12 cellular contexts compared by ENCODE assay signal in the genomic region with DNA sequence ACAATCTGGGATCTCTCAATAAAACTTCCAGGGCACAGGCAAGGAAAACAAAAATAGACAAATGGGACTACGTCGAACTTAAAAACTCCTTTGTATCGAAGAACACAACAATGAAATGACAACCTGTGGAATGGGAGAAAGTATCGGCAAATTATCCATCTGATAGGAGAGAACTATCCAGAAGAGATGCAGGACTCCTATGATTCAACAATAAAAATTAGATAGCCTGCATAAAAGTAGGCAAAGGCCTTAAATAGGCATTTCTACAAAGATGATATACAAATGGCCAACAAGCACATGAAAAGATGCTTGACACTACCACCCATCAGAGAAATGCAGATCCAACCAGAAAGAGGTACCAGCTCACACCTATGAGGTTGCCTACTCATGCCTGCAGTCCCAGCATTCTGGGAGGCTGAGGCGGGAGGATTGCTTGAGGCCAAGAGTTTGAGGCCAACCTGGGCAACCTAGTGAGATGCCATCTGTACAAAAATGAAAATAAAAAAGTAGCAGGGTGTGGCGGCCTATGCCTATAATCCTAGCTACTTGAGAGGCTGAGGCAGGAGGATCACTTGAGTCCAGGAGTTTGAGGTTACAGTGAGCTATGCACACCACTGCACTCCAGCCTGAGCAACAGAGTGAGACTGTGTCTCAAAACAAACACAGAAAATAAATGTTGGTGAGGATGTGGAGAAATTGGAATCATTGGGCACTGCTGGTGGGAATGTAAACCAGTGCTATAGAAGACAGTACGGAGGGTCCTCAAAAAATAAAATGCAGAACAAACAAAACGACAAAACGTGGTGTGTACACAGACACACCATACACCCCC. TPM values are rescaled to one million over a fixed set of nuclear protein-coding genes. Genes with fewer than 3 reads are reported as not detected.
A peak's percentile ranks its signal among the peaks of the same experiment; 100 is the strongest.
DNase-seq lines count a peak whose midpoint lies in the region; ATAC-seq and TF ChIP-seq lines count a peak whose summit lies in the region.
"Had no signal": no experiment of that assay in that cellular context is flagged by ENCODE, and none has a peak within 500 bp of the region (broad histone marks: within the 10 kb centered on the region; RNA-seq: fewer than 3 reads in every experiment).

No MANE protein-coding gene starts in this region.

- H3K79me2 ChIP-seq in hepatocyte = peaks cover 20% of the 10 kb centered on the region

- no peaks in the 10 kb centered on the region for H3K9me2 ChIP-seq in hepatocyte (replicated peaks; ENCODE audit: insufficient read depth)

- no peak overlapping the region for H3K9ac ChIP-seq in stomach smooth muscle (ENCODE audit: low read length in 2 of 2)

- intact Hi-C loops in activated CD4-positive, alpha-beta memory T cell treated with anti-CD3 and anti-CD28 coated beads for 36 hours (cut with micrococcal nuclease) = no loop called here

- ATAC-seq in activated CD8-positive, alpha-beta memory T cell treated with anti-CD3 and anti-CD28 coated beads, Interleukin-2, amount 10 ng/mL, durations not matched to agents 7 days and 5 days = peak; percentile 54
- no peak for ATAC-seq in GM19023 (IDR thresholded peaks at IDR 0.05; ENCODE audit: unreplicated experiment)

- TF ChIP-seq CTCF in hepatocyte (IDR thresholded peaks at IDR 0.05; ENCODE audit: poor library complexity) = no peak

- H3K36me3 Mint-ChIP-seq in activated CD8-positive, alpha-beta memory T cell treated with anti-CD3 and anti-CD28 coated beads, Interleukin-2, amount 10 ng/mL, durations not matched to agents 7 days and 5 days = peaks cover 1% of the 10 kb centered on the region
- no peaks in the 10 kb centered on the region for H3K36me3 Mint-ChIP-seq in activated CD4-positive, alpha-beta memory T cell treated with anti-CD3 and anti-CD28 coated beads for 36 hours
- H3K36me3 Mint-ChIP-seq: brain had no signal

- DNase-seq in activated CD8-positive, alpha-beta memory T cell treated with anti-CD3 and anti-CD28 coated beads, Interleukin-2, amount 10 ng/mL, durations not matched to agents 7 days and 5 days = no peak
- DNase-seq in activated CD8-positive, alpha-beta memory T cell treated with anti-CD3 and anti-CD28 coated beads, Interleukin-2, amount 50 U/mL, for 48 hours = no peak
- DNase-seq in activated CD4-positive, alpha-beta memory T cell treated with anti-CD3 and anti-CD28 coated beads for 36 hours = peak; percentile 10
- DNase-seq in hepatocyte (ENCODE audit: low spot score) = no peak
- DNase-seq in NCI-H2029 treated with DMSO at 0.1 percent for 48 hours (lab: John Stamatoyannopoulos, UW) = no peak
- no peak for DNase-seq in putamen (ENCODE audit: low spot score)
- DNase-seq: H9, SJCRH30 had no signal

- H2AFZ ChIP-seq in hepatocyte = no peak overlapping the region

- H3K9me3 ChIP-seq in hepatocyte (ENCODE audit: low read depth) = no peaks in the 10 kb centered on the region
- H3K9me3 ChIP-seq in stomach smooth muscle (ENCODE audit: control insufficient read depth in 2 of 2, low read length in 2 of 2) = no peaks in the 10 kb centered on the region
- H3K9me3 ChIP-seq: SJCRH30 had no signal

- H3K4me1 ChIP-seq in hepatocyte (ENCODE audit: insufficient read depth) = peaks cover 37% of the 10 kb centered on the region
- peaks cover 50% of the 10 kb centered on the region for H3K4me1 ChIP-seq in stomach smooth muscle (ENCODE audit: control insufficient read depth, insufficient read depth, low read length)

- no peak overlapping the region for H3K4me3 ChIP-seq in hepatocyte
- H3K4me3 ChIP-seq in stomach smooth muscle (ENCODE audit: low read length in 2 of 2) = no peak overlapping the region
- H3K4me3 ChIP-seq: SJCRH30 had no signal

- H3K4me1 Mint-ChIP-seq in activated CD8-positive, alpha-beta memory T cell treated with anti-CD3 and anti-CD28 coated beads, Interleukin-2, amount 10 ng/mL, durations not matched to agents 7 days and 5 days = peaks cover 2% of the 10 kb centered on the region
- H3K4me1 Mint-ChIP-seq in activated CD4-positive, alpha-beta memory T cell treated with anti-CD3 and anti-CD28 coated beads for 36 hours (ENCODE audit: low read depth) = no peaks in the 10 kb centered on the region

- H3K27me3 ChIP-seq in hepatocyte = no peaks in the 10 kb centered on the region
- H3K27me3 ChIP-seq in stomach smooth muscle (ENCODE audit: control insufficient read depth in 1 of 2, insufficient read depth in 2 of 2, low read length in 2 of 2) = no peaks in the 10 kb centered on the region
- H3K27me3 ChIP-seq: SJCRH30 had no signal

- POLR2A ChIA-PET in activated CD4-positive, alpha-beta memory T cell treated with anti-CD3 and anti-CD28 coated beads for 36 hours (lab: Charles Lee) = no interaction called here

- H3K4me2 ChIP-seq in hepatocyte = no peak overlapping the region

- no peak overlapping the region for H3K4me3 Mint-ChIP-seq in activated CD8-positive, alpha-beta memory T cell treated with anti-CD3 and anti-CD28 coated beads, Interleukin-2, amount 10 ng/mL, durations not matched to agents 7 days and 5 days
- no peak overlapping the region for H3K4me3 Mint-ChIP-seq in activated CD4-positive, alpha-beta memory T cell treated with anti-CD3 and anti-CD28 coated beads for 36 hours
- H3K4me3 Mint-ChIP-seq: brain, H9 had no signal

- no peaks in the 10 kb centered on the region for H3K27me3 Mint-ChIP-seq in activated CD8-positive, alpha-beta memory T cell treated with anti-CD3 and anti-CD28 coated beads, Interleukin-2, amount 10 ng/mL, durations not matched to agents 7 days and 5 days
- H3K27me3 Mint-ChIP-seq in activated CD4-positive, alpha-beta memory T cell treated with anti-CD3 and anti-CD28 coated beads for 36 hours = peaks cover 2% of the 10 kb centered on the region

- H3K9me3 Mint-ChIP-seq in activated CD8-positive, alpha-beta memory T cell treated with anti-CD3 and anti-CD28 coated beads, Interleukin-2, amount 10 ng/mL, durations not matched to agents 7 days and 5 days (ENCODE audit: low read depth) = peaks cover 3% of the 10 kb centered on the region
- no peaks in the 10 kb centered on the region for H3K9me3 Mint-ChIP-seq in activated CD4-positive, alpha-beta memory T cell treated with anti-CD3 and anti-CD28 coated beads for 36 hours
- H3K9me3 Mint-ChIP-seq: brain had no signal

- no peaks in the 10 kb centered on the region for H3K36me3 ChIP-seq in hepatocyte (replicated peaks; ENCODE audit: insufficient read depth, low read depth)
- H3K36me3 ChIP-seq in stomach smooth muscle (ENCODE audit: control insufficient read depth in 2 of 2, insufficient read depth in 2 of 2, low read length in 2 of 2) = no peaks in the 10 kb centered on the region
- H3K36me3 ChIP-seq: SJCRH30 had no signal

- peak overlapping the region; percentile 35 for H3K27ac Mint-ChIP-seq in activated CD8-positive, alpha-beta memory T cell treated with anti-CD3 and anti-CD28 coated beads, Interleukin-2, amount 10 ng/mL, durations not matched to agents 7 days and 5 days
- H3K27ac Mint-ChIP-seq in activated CD4-positive, alpha-beta memory T cell treated with anti-CD3 and anti-CD28 coated beads for 36 hours = no peak overlapping the region

- WGBS in hepatocyte (ENCODE audit: low lambda C conversion rate, missing lambda C conversion rate) = 82% methylated on average over 9 of the region's 9 CpGs

- H4K20me1 ChIP-seq in hepatocyte (ENCODE audit: insufficient read depth, poor library complexity, severe bottlenecking) = no peaks in the 10 kb centered on the region

- CTCF ChIA-PET in activated CD8-positive, alpha-beta memory T cell treated with anti-CD3 and anti-CD28 coated beads, Interleukin-2, amount 10 ng/mL, durations not matched to agents 7 days and 5 days (lab: Charles Lee) = no interaction called here
- CTCF ChIA-PET in activated CD4-positive, alpha-beta memory T cell treated with anti-CD3 and anti-CD28 coated beads for 36 hours (lab: Charles Lee) = no interaction called here

- peak overlapping the region; percentile 6 for H3K27ac ChIP-seq in hepatocyte
- peak overlapping the region; percentile 24 for H3K27ac ChIP-seq in stomach smooth muscle (ENCODE audit: low read length)
- H3K27ac ChIP-seq: SJCRH30 had no signal

RNA-seq across cellular contexts. Expression of a gene that starts 21.6 kb away (rescaled TPM):
- not detected for total RNA-seq in activated CD8-positive, alpha-beta memory T cell treated with anti-CD3 and anti-CD28 coated beads, Interleukin-2, amount 10 ng/mL, durations not matched to agents 7 days and 5 days
- not detected for total RNA-seq in activated CD4-positive, alpha-beta memory T cell treated with anti-CD3 and anti-CD28 coated beads for 36 hours
- 19.7 and 21.1 TPM in 2 replicates for total RNA-seq in hepatocyte
- 11.3 and 13.5 TPM in 2 replicates for polyA plus RNA-seq in hepatocyte
- total RNA-seq: left lobe of liver, SJCRH30 had no signal

Comparison
In these comparisons a context has a peak if more than half of its experiments do, and no peak if none do; other contexts are left out.
1. RNA of a gene that starts 21.6 kb away (total RNA-seq): 19.7 to 21.1 TPM in hepatocyte; not detected in activated CD8-positive, alpha-beta memory T cell treated with anti-CD3 and anti-CD28 coated beads, Interleukin-2, amount 10 ng/mL, durations not matched to agents 7 days and 5 days and not detected in activated CD4-positive, alpha-beta memory T cell treated with anti-CD3 and anti-CD28 coated beads for 36 hours; every median in the first group is over 10 times any median in the second.